8 cellular contexts compared by ENCODE assay signal in genomic region chr13:42990991-42991891, GRCh38. TPM values are rescaled to one million over a fixed set of nuclear protein-coding genes. Genes with fewer than 3 reads are reported as not detected.
DNase-seq lines count a peak whose midpoint lies in the region; ATAC-seq and TF ChIP-seq lines count a peak whose summit lies in the region.

No MANE protein-coding gene starts in this region.

- no peak for ATAC-seq in GM18873 (IDR thresholded peaks at IDR 0.05; ENCODE audit: low FRiP score, unreplicated experiment)
- ATAC-seq in HG02588 (IDR thresholded peaks at IDR 0.05; ENCODE audit: unreplicated experiment): no peak

- H3K4me1 ChIP-seq in SJSA1 (replicated peaks) (peaks cover 31% of the 10 kb centered on the region), rectal smooth muscle tissue (ENCODE audit: control insufficient read depth, insufficient read depth, low read length) (peaks cover 9% of the 10 kb centered on the region)

- DNase-seq in GM12864 (ENCODE audit: low read depth) (no peak), SJSA1 (ENCODE audit: low read depth in 1 of 2, low spot score in 2 of 2) (no peak), fibroblast of pulmonary artery (ENCODE audit: low read depth) (no peak), glomerular visceral epithelial cell (ENCODE audit: extremely low spot score) (no peak), glutamatergic neuron (no peak)

- no peak overlapping the region for H3K27ac Mint-ChIP-seq in glutamatergic neuron (ENCODE audit: unreplicated experiment)

- no peak overlapping the region for H3K4me3 Mint-ChIP-seq in glutamatergic neuron (ENCODE audit: unreplicated experiment)

- no peaks in the 10 kb centered on the region for H3K9me3 ChIP-seq in SJSA1 (replicated peaks)

- H3K9ac ChIP-seq in rectal smooth muscle tissue (ENCODE audit: low read length): peak overlapping the region; percentile 55

- H3K27me3 Mint-ChIP-seq in glutamatergic neuron (ENCODE audit: unreplicated experiment): no peaks in the 10 kb centered on the region

- peaks cover 1% of the 10 kb centered on the region for H3K9me3 Mint-ChIP-seq in glutamatergic neuron (ENCODE audit: unreplicated experiment)

- peak overlapping the region; percentile 91 for H3K27ac ChIP-seq in SJSA1
- peak overlapping the region; percentile 73 for H3K27ac ChIP-seq in rectal smooth muscle tissue (ENCODE audit: low read depth, low read length)

- H3K27me3 ChIP-seq in SJSA1 (replicated peaks) (no peaks in the 10 kb centered on the region), rectal smooth muscle tissue (ENCODE audit: control insufficient read depth, insufficient read depth, low read length) (no peaks in the 10 kb centered on the region)

- peaks cover 13% of the 10 kb centered on the region for H3K4me1 Mint-ChIP-seq in glutamatergic neuron (ENCODE audit: low read depth, unreplicated experiment)

- TF ChIP-seq CTCF in GM12864 (IDR thresholded peaks at IDR 0.05; ENCODE audit: low read depth, low read length, missing control alignments) (no peak), fibroblast of pulmonary artery (IDR thresholded peaks at IDR 0.05; ENCODE audit: low read length, missing control alignments) (no peak), glutamatergic neuron (IDR thresholded peaks at IDR 0.05; ENCODE audit: partially characterized antibody, unreplicated experiment) (no peak)

- H3K36me3 Mint-ChIP-seq in glutamatergic neuron (ENCODE audit: unreplicated experiment): no peaks in the 10 kb centered on the region

- H3K4me3 ChIP-seq in GM12864 (ENCODE audit: low read depth, low read length) (peak overlapping the region; percentile 63), SJSA1 (peak overlapping the region; percentile 57), fibroblast of pulmonary artery (replicated peaks; ENCODE audit: low read depth, low read length) (peak overlapping the region; percentile 60), rectal smooth muscle tissue (ENCODE audit: low read length) (peak overlapping the region; percentile 82)

- H3K36me3 ChIP-seq in SJSA1 (no peaks in the 10 kb centered on the region), rectal smooth muscle tissue (ENCODE audit: control insufficient read depth, insufficient read depth, low read length) (no peaks in the 10 kb centered on the region)

RNA-seq across cellular contexts. Expression of gene EPSTI1, which starts 0.8 kb away (rescaled TPM):
- total RNA-seq in SJSA1 (2014; rRNA removed; shearing (Covaris generic)): 10.2 and 21.3 TPM in 2 replicates
- not detected for total RNA-seq in glutamatergic neuron (ENCODE audit: unreplicated experiment)

RNA-seq across cellular contexts. Expression of gene DNAJC15, which starts 32.1 kb away (rescaled TPM):
- 20.7 and 25.2 TPM in 2 replicates for total RNA-seq in SJSA1 (2014; rRNA removed; shearing (Covaris generic))
- total RNA-seq in glutamatergic neuron (ENCODE audit: unreplicated experiment): 17.1 TPM

Comparison
In these comparisons a context has a peak if more than half of its experiments do, and no peak if none do; other contexts are left out.
1. RNA of gene EPSTI1, which starts 0.8 kb away (total RNA-seq): 10.2 to 21.3 TPM in SJSA1; not detected in glutamatergic neuron (single experiment); every median in the first group is over 10 times any median in the second.
2. Peak in every context shown above with its lines, with median percentiles within 50 percentile points of each other: H3K4me3 ChIP-seq.